8 cellular contexts compared by ENCODE assay signal in the genomic region with DNA sequence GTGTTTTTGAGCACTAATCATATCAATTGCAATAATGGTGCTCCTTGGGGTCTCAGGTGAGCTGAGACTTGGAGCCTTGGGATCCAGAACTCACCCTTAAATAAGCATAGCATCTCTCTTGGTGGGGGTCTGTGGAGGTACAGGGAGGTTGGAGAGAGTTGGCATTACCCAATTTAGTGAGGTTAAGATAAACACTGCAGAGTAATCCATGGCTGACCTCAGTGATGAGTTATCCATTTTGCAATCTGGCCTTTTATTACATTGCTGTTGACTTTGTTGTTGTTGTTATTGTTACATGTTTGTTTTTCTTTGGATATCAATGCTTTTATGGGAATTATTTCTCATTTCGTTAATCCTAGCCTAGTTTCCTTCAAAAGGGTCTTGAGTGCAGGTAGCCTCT.
"Had no signal": no experiment of that assay in that cellular context is flagged by ENCODE, and none has a peak within 500 bp of the region (broad histone marks: within the 10 kb centered on the region; RNA-seq: fewer than 3 reads in every experiment).

No MANE protein-coding gene starts in this region.

- H3K4me3 ChIP-seq: GM12878 had no signal

- ATAC-seq: GM12878 had no signal

- FAIRE-seq: G401.6, GM12878, GM12891, GM12892, GM18507, GM19239 had no signal

- DNase-seq: GDM1, GF-D8 had no signal
